ENCODE assay signal across 21 cellular contexts in genomic region chr15:40011303-40011702, GRCh38.
"Had no signal": no experiment of that assay in that cellular context is flagged by ENCODE, and none has a peak within 500 bp of the region (broad histone marks: within the 10 kb centered on the region; RNA-seq: fewer than 3 reads in every experiment).

No MANE protein-coding gene starts in this region.

- H3K4me1 Mint-ChIP-seq: activated naive CD4-positive, alpha-beta T cell treated with anti-CD3 and anti-CD28 coated beads, Interleukin-2, amount 50 U/mL, for 24 hours; central memory CD8-positive, alpha-beta T cell; mesothelial cell of epicardium; natural killer cell; stimulated activated naive B cell treated with anti-CD40 and anti-IgM and Interleukin-4, amounts not matched to agents 10 μg/mL and 1 μg/mL and 100 μg/mL, for 72 hours had no signal

- H3K4me1 ChIP-seq: colonic mucosa, parathyroid adenoma, right lobe of liver, testis, vagina had no signal

- H3K27me3 Mint-ChIP-seq: activated naive CD4-positive, alpha-beta T cell treated with anti-CD3 and anti-CD28 coated beads, Interleukin-2, amount 50 U/mL, for 24 hours; central memory CD8-positive, alpha-beta T cell; stimulated activated naive B cell treated with anti-CD40 and anti-IgM and Interleukin-4, amounts not matched to agents 10 μg/mL and 1 μg/mL and 100 μg/mL, for 72 hours had no signal

- ATAC-seq: natural killer cell; stimulated activated naive B cell treated with anti-CD40 and anti-IgM and Interleukin-4, amounts not matched to agents 10 μg/mL and 1 μg/mL and 100 μg/mL, for 72 hours had no signal

- H3K9me3 ChIP-seq: right lobe of liver, testis, vagina had no signal

- H3K79me2 ChIP-seq: parathyroid adenoma had no signal

- H3K9ac ChIP-seq: parathyroid adenoma had no signal

- H2AFZ ChIP-seq: parathyroid adenoma had no signal

- FAIRE-seq: endometrium, kidney had no signal

- H3K4me3 ChIP-seq: colonic mucosa, lung, right lobe of liver, testis, vagina had no signal

- H3K4me3 Mint-ChIP-seq: activated naive CD4-positive, alpha-beta T cell treated with anti-CD3 and anti-CD28 coated beads, Interleukin-2, amount 50 U/mL, for 24 hours; central memory CD8-positive, alpha-beta T cell; mesothelial cell of epicardium; natural killer cell; stimulated activated naive B cell treated with anti-CD40 and anti-IgM and Interleukin-4, amounts not matched to agents 10 μg/mL and 1 μg/mL and 100 μg/mL, for 72 hours had no signal

- H3K9me3 Mint-ChIP-seq: activated naive CD4-positive, alpha-beta T cell treated with anti-CD3 and anti-CD28 coated beads, Interleukin-2, amount 50 U/mL, for 24 hours; natural killer cell had no signal

- H3K27ac Mint-ChIP-seq: activated naive CD4-positive, alpha-beta T cell treated with anti-CD3 and anti-CD28 coated beads, Interleukin-2, amount 50 U/mL, for 24 hours; mesothelial cell of epicardium; natural killer cell; stimulated activated naive B cell treated with anti-CD40 and anti-IgM and Interleukin-4, amounts not matched to agents 10 μg/mL and 1 μg/mL and 100 μg/mL, for 72 hours had no signal

- H3K27ac ChIP-seq: colonic mucosa, parathyroid adenoma, right lobe of liver, testis, vagina, VCaP had no signal

- DNase-seq: activated CD4-positive, CD25-positive, alpha-beta regulatory T cell treated with anti-CD3 and anti-CD28 coated beads, Interleukin-2, amount 50 U/mL, for 72 hours; activated gamma-delta T cell treated with Interleukin-2 at 50 U/mL for 16 hours; activated T-cell treated with anti-CD3 and anti-CD28 coated beads, Interleukin-2, amount 50 U/mL, for 1 hour; aorta; colonic mucosa; kidney; natural killer cell; stimulated activated CD4-positive, alpha-beta T cell treated with anti-CD3 and anti-CD28 coated beads, Interleukin-2, amount 100 ng/mL, for 48 hours; stimulated activated CD8-positive, alpha-beta memory T cell treated with anti-CD3 and anti-CD28 coated beads, Interleukin-4, amount 100 ng/mL, for 48 hours; stimulated activated naive B cell treated with anti-CD40 and anti-IgM and Interleukin-4, amounts not matched to agents 10 μg/mL and 1 μg/mL and 100 μg/mL, for 72 hours; testis; trophoblast cell had no signal

- H3K27me3 ChIP-seq: colonic mucosa, right lobe of liver, testis, vagina had no signal
